Comparison of ENCODE assay signal across 1 cellular context in genomic region chr1:206715552-206716518, GRCh38.
A peak's percentile ranks its signal among the peaks of the same experiment; 100 is the strongest.
TF ChIP-seq lines count a peak whose summit lies in the region.

No MANE protein-coding gene starts in this region.

TF ChIP-seq in HepG2, 621 proteins besides CTCF, POLR2A, EP300 and RAD21:
- TF ChIP-seq ZNF121 (CRISPR knock-in tag; IDR thresholded peaks at IDR 0.05): 0 out of 2 replicates have a peak, but pooled peaks have one; percentile 37
- no peak for TF ChIP-seq IKZF1 (IDR thresholded peaks at IDR 0.05)
